Comparison of ENCODE assay signal across 16 cellular contexts in the genomic region with DNA sequence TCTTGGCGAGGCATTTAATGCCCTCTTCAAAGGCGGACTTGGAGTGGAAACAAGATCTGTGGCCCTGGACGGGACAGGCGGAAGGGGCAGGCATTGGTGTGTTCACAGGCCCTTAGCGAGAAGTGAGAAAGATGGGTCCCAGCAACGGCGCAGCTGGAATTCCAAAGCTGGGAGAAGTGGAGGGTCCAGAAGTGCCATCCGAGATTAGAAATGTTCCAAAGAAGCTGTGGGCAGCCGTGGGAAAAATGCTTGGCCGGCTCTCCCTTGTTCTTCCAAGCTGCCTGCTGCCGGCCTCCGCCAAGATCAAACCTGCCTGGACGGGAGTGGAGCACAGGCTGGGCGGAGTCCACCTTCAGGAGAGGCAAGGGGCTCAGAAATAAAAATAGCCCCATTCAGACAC.
"Had no signal": no experiment of that assay in that cellular context is flagged by ENCODE, and none has a peak within 500 bp of the region (broad histone marks: within the 10 kb centered on the region; RNA-seq: fewer than 3 reads in every experiment).

No MANE protein-coding gene starts in this region.

- H3K4me1 ChIP-seq: esophagus squamous epithelium, gastrocnemius medialis, neural progenitor cell had no signal

- H3K4me2 ChIP-seq: neural progenitor cell had no signal

- H3K27ac ChIP-seq: esophagus squamous epithelium, gastrocnemius medialis, neural progenitor cell had no signal

- H3K27ac Mint-ChIP-seq: activated naive CD8-positive, alpha-beta T cell treated with anti-CD3 and anti-CD28 coated beads for 36 hours; neural progenitor cell had no signal

- H3K4me3 Mint-ChIP-seq: activated naive CD8-positive, alpha-beta T cell treated with anti-CD3 and anti-CD28 coated beads for 36 hours; neural progenitor cell had no signal

- H3K9ac ChIP-seq: neural progenitor cell had no signal

- H3K4me1 Mint-ChIP-seq: activated naive CD8-positive, alpha-beta T cell treated with anti-CD3 and anti-CD28 coated beads for 36 hours had no signal

- H2AFZ ChIP-seq: neural progenitor cell had no signal

- H3K4me3 ChIP-seq: coronary artery, esophagus squamous epithelium, gastrocnemius medialis, neural progenitor cell, tibial artery had no signal

- DNase-seq: activated naive CD4-positive, alpha-beta T cell; activated naive CD8-positive, alpha-beta T cell treated with anti-CD3 and anti-CD28 coated beads for 36 hours; activated T-cell treated with anti-CD3 and anti-CD28 coated beads, Interleukin-2, amount 50 U/mL, for 1 hour; cerebellar nuclear complex; esophagus squamous epithelium; gastrocnemius medialis; hypothalamus; mesenchymal stem cell; stimulated activated CD4-positive, alpha-beta T cell treated with anti-CD3 and anti-CD28 coated beads, Interleukin-4, amount 100 ng/mL, for 1 hour; stimulated activated naive CD8-positive, alpha-beta T cell treated with anti-CD3 and anti-CD28 coated beads, Interleukin-15, Interleukin-2, amounts not matched to agents 100 U/mL and 50 U/mL, for 24 hours; substantia nigra; T-helper 9 cell had no signal

- ATAC-seq: gastrocnemius medialis; sciatic nerve; stimulated activated naive CD8-positive, alpha-beta T cell treated with anti-CD3 and anti-CD28 coated beads, Interleukin-15, Interleukin-2, amounts not matched to agents 100 U/mL and 50 U/mL, for 24 hours had no signal

- H3K27me3 ChIP-seq: neural progenitor cell had no signal

- H3K36me3 ChIP-seq: esophagus squamous epithelium, gastrocnemius medialis, neural progenitor cell, tibial artery had no signal

- H3K36me3 Mint-ChIP-seq: neural progenitor cell had no signal
